12 cellular contexts compared by ENCODE assay signal in genomic region chr17:65062168-65062915, GRCh38. TPM values are rescaled to one million over a fixed set of nuclear protein-coding genes. Genes with fewer than 3 reads are reported as not detected.
DNase-seq lines count a peak whose midpoint lies in the region; ATAC-seq and TF ChIP-seq lines count a peak whose summit lies in the region.
"Had no signal": no experiment of that assay in that cellular context is flagged by ENCODE, and none has a peak within 500 bp of the region (broad histone marks: within the 10 kb centered on the region; RNA-seq: fewer than 3 reads in every experiment).

No MANE protein-coding gene starts in this region.

- H3K27me3 ChIP-seq in smooth muscle cell (ENCODE audit: low read depth) (no peaks in the 10 kb centered on the region), foreskin keratinocyte (no peaks in the 10 kb centered on the region)

- H3F3A ChIP-seq in smooth muscle cell (ENCODE audit: low read depth), result peaks cover 31% of the 10 kb centered on the region

- no peak overlapping the region for H3K9ac ChIP-seq in smooth muscle cell (ENCODE audit: low read depth)

- H3K4me3 Mint-ChIP-seq in brain (peak overlapping the region in 4 of 5 experiments; percentile 64 to 70 (median 68)), nephron progenitor cell (no peak overlapping the region), glutamatergic neuron (ENCODE audit: unreplicated experiment) (no peak overlapping the region)

- H3K27me3 Mint-ChIP-seq in brain (peaks cover 6% of the 10 kb centered on the region), nephron progenitor cell (ENCODE audit: low read depth, poor library complexity) (peaks cover 8% of the 10 kb centered on the region), glutamatergic neuron (ENCODE audit: unreplicated experiment) (peaks cover 3% of the 10 kb centered on the region)

- peak overlapping the region; percentile 28 for H2AFZ ChIP-seq in smooth muscle cell (ENCODE audit: low read depth)

- peak overlapping the region; percentile 92 for H3K27ac ChIP-seq in smooth muscle cell (ENCODE audit: low read depth)
- no peak overlapping the region for H3K27ac ChIP-seq in foreskin keratinocyte

- peak; percentile 57 for DNase-seq in HuH-7 (ENCODE audit: low spot score)
- peak; percentile 96 for DNase-seq in islet precursor cell
- DNase-seq in smooth muscle cell (lab: John Stamatoyannopoulos, UW; ENCODE audit: unreplicated experiment), result no peak
- DNase-seq in foreskin keratinocyte, result no peak
- no peak for DNase-seq in nephron progenitor cell
- DNase-seq in glutamatergic neuron, result no peak
- DNase-seq: activated CD4-positive, CD25-positive, alpha-beta regulatory T cell treated with anti-CD3 and anti-CD28 coated beads, Interleukin-2, amount 50 U/mL, for 72 hours; activated gamma-delta T cell treated with Interleukin-2 at 50 U/mL for 16 hours; NCI-H1092 treated with DMSO at 0.1 percent for 48 hours; stimulated activated CD4-positive, alpha-beta T cell treated with anti-CD3 and anti-CD28 coated beads, Interleukin-12 subunit alpha, Interleukin-12 subunit beta, amount 100 ng/mL, for 4 hours had no signal

- no peaks in the 10 kb centered on the region for H3K79me2 ChIP-seq in smooth muscle cell (ENCODE audit: low read depth)

- H3K27ac Mint-ChIP-seq in brain (peak overlapping the region in 4 of 5 experiments; percentile 73 to 89 (median 80)), nephron progenitor cell (no peak overlapping the region), glutamatergic neuron (ENCODE audit: unreplicated experiment) (no peak overlapping the region)

- peaks cover 65% of the 10 kb centered on the region for H3K4me1 Mint-ChIP-seq in brain
- peaks cover 47% of the 10 kb centered on the region for H3K4me1 Mint-ChIP-seq in nephron progenitor cell
- H3K4me1 Mint-ChIP-seq in glutamatergic neuron (ENCODE audit: low read depth, unreplicated experiment), result no peaks in the 10 kb centered on the region

- H3K4me1 ChIP-seq in smooth muscle cell (ENCODE audit: low read depth), result peaks cover 31% of the 10 kb centered on the region
- H3K4me1 ChIP-seq in foreskin keratinocyte, result peaks cover 31% of the 10 kb centered on the region

- no peaks in the 10 kb centered on the region for H3K36me3 ChIP-seq in smooth muscle cell (ENCODE audit: low read depth)

- WGBS in smooth muscle cell (ENCODE audit: low lambda C conversion rate), result 43% methylated on average over 8 of the region's 8 CpGs

- peak overlapping the region; percentile 14 for H3K4me2 ChIP-seq in smooth muscle cell

- ATAC-seq in foreskin keratinocyte (no peak), GM21447 (IDR thresholded peaks at IDR 0.05; ENCODE audit: unreplicated experiment) (no peak)

- no peaks in the 10 kb centered on the region for H3K36me3 Mint-ChIP-seq in brain
- H3K36me3 Mint-ChIP-seq in nephron progenitor cell (ENCODE audit: low read depth), result no peaks in the 10 kb centered on the region
- H3K36me3 Mint-ChIP-seq in glutamatergic neuron (ENCODE audit: unreplicated experiment), result no peaks in the 10 kb centered on the region

- H3K9me3 Mint-ChIP-seq in brain (peaks cover 0 to 6% (median 0%) of the 10 kb centered on the region in 5 experiments), nephron progenitor cell (no peaks in the 10 kb centered on the region), glutamatergic neuron (ENCODE audit: unreplicated experiment) (no peaks in the 10 kb centered on the region)

- H3K4me3 ChIP-seq in smooth muscle cell, result no peak overlapping the region

- no peak for TF ChIP-seq CTCF in brain (conservative IDR thresholded peaks at IDR 0.05)
- no peak for TF ChIP-seq CTCF in smooth muscle cell (IDR thresholded peaks at IDR 0.05; ENCODE audit: borderline replicate concordance, insufficient read depth, poor library complexity, severe bottlenecking)
- TF ChIP-seq CTCF in foreskin keratinocyte (conservative IDR thresholded peaks at IDR 0.05), result no peak
- no peak for TF ChIP-seq CTCF in nephron progenitor cell (IDR thresholded peaks at IDR 0.05)
- no peak for TF ChIP-seq CTCF in glutamatergic neuron (IDR thresholded peaks at IDR 0.05; ENCODE audit: partially characterized antibody, unreplicated experiment)

- H3K9me3 ChIP-seq in smooth muscle cell (replicated peaks; ENCODE audit: low read depth), result no peaks in the 10 kb centered on the region

- no peaks in the 10 kb centered on the region for H4K20me1 ChIP-seq in smooth muscle cell (ENCODE audit: low read depth)

RNA-seq across cellular contexts. Expression of gene GNA13, which starts 5.8 kb away (rescaled TPM):
- polyA plus RNA-seq in brain (ENCODE audit: insufficient read depth, low read depth, low replicate concordance) (24.1 TPM), smooth muscle cell (21.5 and 25.8 TPM in 2 replicates), foreskin keratinocyte (7.8 and 8.8 TPM in 2 replicates)
- total RNA-seq in smooth muscle cell (87.2 and 111 TPM in 2 replicates), foreskin keratinocyte (39.2 and 40.4 TPM in 2 replicates), glutamatergic neuron (ENCODE audit: unreplicated experiment) (50.7 TPM)

Comparison
In these comparisons a context has a peak if more than half of its experiments do, and no peak if none do; other contexts are left out.
1. DNase-seq: peak in HuH-7 (single experiment) and islet precursor cell (single experiment); none in smooth muscle cell (single experiment), foreskin keratinocyte (0 of 2), nephron progenitor cell (single experiment) and glutamatergic neuron (single experiment).
2. H3K27ac Mint-ChIP-seq: peak in brain (4 of 5); none in nephron progenitor cell (single experiment) and glutamatergic neuron (single experiment).
3. H3K4me3 Mint-ChIP-seq: peak in brain (4 of 5); none in nephron progenitor cell (single experiment) and glutamatergic neuron (single experiment).